8 cellular contexts compared by ENCODE assay signal in genomic region chr20:21513881-21514540, GRCh38. TPM values are rescaled to one million over a fixed set of nuclear protein-coding genes. Genes with fewer than 3 reads are reported as not detected.
DNase-seq lines count a peak whose midpoint lies in the region; ATAC-seq and TF ChIP-seq lines count a peak whose summit lies in the region.

TSS of gene NKX2-2 (minus strand) at chr20:21514064. CDS start at chr20:21513669, 395 bp downstream.

- peaks cover 40% of the 10 kb centered on the region for H3K27me3 Mint-ChIP-seq in endothelial cell (ENCODE audit: unreplicated experiment)

- no peaks in the 10 kb centered on the region for H3K9me3 ChIP-seq in thyroid gland

- DNase-seq in DMS 273 (lab: John Stamatoyannopoulos, UW; ENCODE audit: unreplicated experiment) (peak; percentile 85), NCI-H2029 (lab: John Stamatoyannopoulos, UW) (peak; percentile 88), endothelial cell (ENCODE audit: low spot score) (no peak), posterior cingulate gyrus (peak in 9 of 10 donors; percentile 67 to 97 (median 80)), glomerular visceral epithelial cell (ENCODE audit: extremely low spot score) (no peak), COLO668 (lab: John Stamatoyannopoulos, UW; ENCODE audit: unreplicated experiment) (no peak), thyroid gland (no peak)

- peaks cover 39% of the 10 kb centered on the region for H3K4me1 Mint-ChIP-seq in endothelial cell (ENCODE audit: unreplicated experiment)

- H3K4me3 Mint-ChIP-seq in endothelial cell (ENCODE audit: unreplicated experiment), result peak within 1 kb of the TSS; percentile 89

- TF ChIP-seq CTCF in endothelial cell (IDR thresholded peaks at IDR 0.05; ENCODE audit: unreplicated experiment) (no peak), thyroid gland (IDR thresholded peaks at IDR 0.05) (no peak)

- no peaks in the 10 kb centered on the region for H3K36me3 ChIP-seq in thyroid gland

- peaks cover 93% of the 10 kb centered on the region for H3K27me3 ChIP-seq in thyroid gland

- H3K36me3 Mint-ChIP-seq in endothelial cell (ENCODE audit: low read depth, unreplicated experiment), result no peaks in the 10 kb centered on the region

- WGBS in thyroid gland, 2 donors, result 4 to 6% methylated on average over 45 of the region's 45 CpGs

- H3K27ac ChIP-seq in thyroid gland, result no peak within 1 kb of the TSS

- intact Hi-C loops in posterior cingulate gyrus (cut with DNase I) (no loop called here), thyroid gland (cut with DNase I) (no loop called here)

- no peak within 1 kb of the TSS for H3K4me3 ChIP-seq in thyroid gland (replicated peaks in 1 of 3)

- H3K27ac Mint-ChIP-seq in endothelial cell (ENCODE audit: unreplicated experiment), result no peak within 1 kb of the TSS

- no peaks in the 10 kb centered on the region for H3K9me3 Mint-ChIP-seq in endothelial cell (ENCODE audit: unreplicated experiment)

- peaks cover 37 to 70% of the 10 kb centered on the region in 2 donors for H3K4me1 ChIP-seq in thyroid gland

- no peak for TF ChIP-seq POLR2A in thyroid gland (IDR thresholded peaks at IDR 0.05)

- ATAC-seq in GM21423 (IDR thresholded peaks at IDR 0.05; ENCODE audit: unreplicated experiment), result no peak

RNA-seq across cellular contexts. Expression of gene NKX2-2, which starts in this region (rescaled TPM):
- total RNA-seq in endothelial cell (ENCODE audit: unreplicated experiment) (0.82 TPM), thyroid gland (under 1 TPM in 1 of 4 donors, not detected in 3; 0.42 TPM)

Comparison
In these comparisons a context has a peak if more than half of its experiments do, and no peak if none do; other contexts are left out.
1. DNase-seq: peak in DMS 273 (single experiment), NCI-H2029 (single experiment) and posterior cingulate gyrus (9 of 10); none in endothelial cell (single experiment), glomerular visceral epithelial cell (single experiment), COLO668 (single experiment) and thyroid gland (0 of 2).